ENCODE assay signal across 13 cellular contexts in the genomic region with DNA sequence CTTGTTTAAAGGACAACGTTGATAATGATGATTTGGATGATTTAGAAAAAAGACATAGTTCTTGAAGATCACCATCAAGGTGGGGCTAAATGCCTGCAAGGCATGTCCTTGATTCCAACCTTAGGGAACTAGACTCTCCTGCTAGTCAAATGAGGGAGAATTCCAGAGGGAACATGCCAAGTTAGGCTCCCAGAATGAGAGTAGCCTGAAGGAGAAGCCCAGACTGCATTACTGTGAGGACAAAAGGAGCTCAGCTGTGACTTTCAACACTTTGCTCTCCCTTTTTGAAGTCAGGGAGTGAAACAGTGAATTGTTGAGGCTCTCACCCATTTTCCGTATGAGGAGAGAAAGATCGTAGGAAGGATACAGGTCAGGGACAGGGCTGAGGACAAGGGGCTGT.
DNase-seq lines count a peak whose midpoint lies in the region; TF ChIP-seq lines count a peak whose summit lies in the region.
"Had no signal": no experiment of that assay in that cellular context is flagged by ENCODE, and none has a peak within 500 bp of the region (broad histone marks: within the 10 kb centered on the region; RNA-seq: fewer than 3 reads in every experiment).

No MANE protein-coding gene starts in this region.

- no peak overlapping the region for H3K27ac Mint-ChIP-seq in osteocyte (ENCODE audit: unreplicated experiment)
- H3K27ac Mint-ChIP-seq: B cell; CD4-positive, alpha-beta T cell; HFFc6 had no signal

- no CpG with 5 or more reads among the region's 3 CpGs for WGBS in trophoblast cell (ENCODE audit: extremely low coverage, insufficient coverage, insufficient read length)

- H3K14ac ChIP-seq in trophoblast cell (ENCODE audit: low read length): peak overlapping the region; percentile 90

- peaks cover 13% of the 10 kb centered on the region for H3K9me3 Mint-ChIP-seq in osteocyte (ENCODE audit: unreplicated experiment)
- H3K9me3 Mint-ChIP-seq: CD4-positive, alpha-beta T cell; HFFc6 had no signal

- no peak overlapping the region for H3K4ac ChIP-seq in trophoblast cell (ENCODE audit: low read depth, low read length)

- H3K36me3 Mint-ChIP-seq in osteocyte (ENCODE audit: unreplicated experiment): no peaks in the 10 kb centered on the region

- H3K4me3 Mint-ChIP-seq in osteocyte (ENCODE audit: unreplicated experiment): no peak overlapping the region
- H3K4me3 Mint-ChIP-seq: B cell; CD4-positive, alpha-beta T cell; HFFc6 had no signal

- H3K27ac ChIP-seq in trophoblast cell (ENCODE audit: low read depth, low read length): peak overlapping the region; percentile 9
- no peak overlapping the region for H3K27ac ChIP-seq in effector memory CD4-positive, alpha-beta T cell (ENCODE audit: insufficient read depth, low read length, poor library complexity, severe bottlenecking)

- H3K79me2 ChIP-seq in trophoblast cell (ENCODE audit: control insufficient read depth, insufficient read depth, low read length, poor library complexity): no peaks in the 10 kb centered on the region

- H3K79me1 ChIP-seq in trophoblast cell (ENCODE audit: low read length): peaks cover 23% of the 10 kb centered on the region

- no peaks in the 10 kb centered on the region for H3K9me3 ChIP-seq in trophoblast cell (ENCODE audit: insufficient read depth, low read depth, low read length)
- H3K9me3 ChIP-seq in effector memory CD4-positive, alpha-beta T cell (ENCODE audit: control insufficient read depth, low read length): no peaks in the 10 kb centered on the region

- H3K18ac ChIP-seq in trophoblast cell (ENCODE audit: low read length): no peak overlapping the region

- no peaks in the 10 kb centered on the region for H3K27me3 Mint-ChIP-seq in osteocyte (ENCODE audit: unreplicated experiment)

- peak overlapping the region; percentile 77 for H2BK120ac ChIP-seq in trophoblast cell (ENCODE audit: insufficient read depth, low read length, poor library complexity)

- H3K4me1 ChIP-seq in trophoblast cell (ENCODE audit: control insufficient read depth in 1 of 2, insufficient read depth in 2 of 2, low read length in 2 of 2): peaks cover 13 to 16% of the 10 kb centered on the region in 2 experiments
- H3K4me1 ChIP-seq in effector memory CD4-positive, alpha-beta T cell (ENCODE audit: control insufficient read depth, insufficient read depth, low read length, poor library complexity, severe bottlenecking): no peaks in the 10 kb centered on the region

- H3K23ac ChIP-seq in trophoblast cell (ENCODE audit: low read length): no peak overlapping the region

- H3K36me3 ChIP-seq in trophoblast cell (ENCODE audit: control insufficient read depth in 1 of 2, insufficient read depth in 2 of 2, low read length in 2 of 2): no peaks in the 10 kb centered on the region
- no peaks in the 10 kb centered on the region for H3K36me3 ChIP-seq in effector memory CD4-positive, alpha-beta T cell (ENCODE audit: control insufficient read depth, insufficient read depth, low read length)

- no peak overlapping the region for H2BK5ac ChIP-seq in trophoblast cell (ENCODE audit: low read depth, low read length, poor library complexity)

- H3K4me2 ChIP-seq in trophoblast cell (ENCODE audit: low read length): no peak overlapping the region

- H3K27me3 ChIP-seq in trophoblast cell (ENCODE audit: insufficient read depth, low read length): no peaks in the 10 kb centered on the region
- H3K27me3 ChIP-seq in effector memory CD4-positive, alpha-beta T cell (replicated peaks; ENCODE audit: control insufficient read depth, insufficient read depth, low read length, poor library complexity, severe bottlenecking): no peaks in the 10 kb centered on the region

- no peak overlapping the region for H2AFZ ChIP-seq in trophoblast cell (ENCODE audit: insufficient read depth, low read length, poor library complexity)

- DNase-seq in ELF-1 (ENCODE audit: low read depth, low spot score): peak; percentile 52
- DNase-seq in M059J (ENCODE audit: low read depth): peak; percentile 47
- DNase-seq in islet precursor cell: peak; percentile 64
- DNase-seq in trophoblast cell: no peak
- no peak for DNase-seq in osteocyte (ENCODE audit: extremely low spot score, unreplicated experiment)
- DNase-seq in effector memory CD4-positive, alpha-beta T cell: no peak
- no peak for DNase-seq in HuH-7.5 (ENCODE audit: low spot score)
- DNase-seq: C1 segment of cervical spinal cord; CD4-positive, alpha-beta T cell; DMS79; HCEC 1CT; HFFc6 had no signal

- peak overlapping the region; percentile 81 for H2BK12ac ChIP-seq in trophoblast cell (ENCODE audit: low read length)

- peak overlapping the region; percentile 37 for H4K8ac ChIP-seq in trophoblast cell (ENCODE audit: low read depth, low read length)

- no peaks in the 10 kb centered on the region for H3K4me1 Mint-ChIP-seq in osteocyte (ENCODE audit: unreplicated experiment)
- H3K4me1 Mint-ChIP-seq: B cell had no signal

- peak overlapping the region; percentile 92 for H2AK5ac ChIP-seq in trophoblast cell (ENCODE audit: low read length)

- H3K4me3 ChIP-seq in trophoblast cell (ENCODE audit: low read depth, low read length): no peak overlapping the region
- no peak overlapping the region for H3K4me3 ChIP-seq in effector memory CD4-positive, alpha-beta T cell (ENCODE audit: insufficient read depth, low read depth, low read length, poor library complexity, severe bottlenecking)

- no peak overlapping the region for H3K9ac ChIP-seq in trophoblast cell (ENCODE audit: low read length)

- TF ChIP-seq CTCF in osteocyte (IDR thresholded peaks at IDR 0.05): no peak

- H4K12ac ChIP-seq in trophoblast cell (ENCODE audit: low read depth, low read length): no peak overlapping the region

- H4K91ac ChIP-seq in trophoblast cell (ENCODE audit: low read depth, low read length): peak overlapping the region; percentile 98

Comparison
In these comparisons a context has a peak if more than half of its experiments do, and no peak if none do; other contexts are left out.
1. DNase-seq: peak in ELF-1 (single experiment), M059J (single experiment) and islet precursor cell (single experiment); none in trophoblast cell (0 of 2), osteocyte (single experiment), effector memory CD4-positive, alpha-beta T cell (0 of 3) and HuH-7.5 (single experiment).